In the genomic region with DNA sequence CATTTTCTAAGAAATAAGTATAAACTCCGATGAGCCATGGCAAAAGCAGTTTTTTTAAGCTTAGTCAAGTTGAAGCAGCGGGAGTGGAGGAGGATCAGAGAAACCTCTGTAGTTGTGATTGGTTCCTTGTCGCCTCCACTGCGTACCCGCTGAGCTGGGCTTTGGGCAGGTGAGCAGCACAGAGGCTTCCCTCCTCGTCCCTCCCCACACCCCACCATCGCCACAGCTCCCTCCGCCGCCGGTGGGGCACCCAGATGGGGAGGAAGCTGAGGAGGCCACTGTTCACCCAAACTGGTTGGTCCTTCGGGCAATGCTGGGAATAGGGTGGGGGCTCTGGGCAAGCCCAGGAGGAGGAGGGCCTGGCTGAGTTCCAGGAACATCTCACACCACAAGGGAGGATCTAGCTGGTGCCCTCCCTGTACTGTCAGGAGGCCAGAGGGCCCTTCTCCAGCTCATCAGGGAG, we compare ENCODE assay signal across 12 cellular contexts. TPM values are rescaled to one million over a fixed set of nuclear protein-coding genes. Genes with fewer than 3 reads are reported as not detected.
A peak's percentile ranks its signal among the peaks of the same experiment; 100 is the strongest.
DNase-seq lines count a peak whose midpoint lies in the region; ATAC-seq and TF ChIP-seq lines count a peak whose summit lies in the region.
"Had no signal": no experiment of that assay in that cellular context is flagged by ENCODE, and none has a peak within 500 bp of the region (broad histone marks: within the 10 kb centered on the region; RNA-seq: fewer than 3 reads in every experiment).

No MANE protein-coding gene starts in this region.

- CTCF ChIA-PET in MCF 10A (lab: Yijun Ruan, JAX), result interaction anchor here (0.5 to 1.6 kb wide), 5 partner anchors 34 to 506 kb away, joined by 3 to 6 read pairs (median 3); no protein-coding TSS in a partner anchor
- CTCF ChIA-PET in activated CD8-positive, alpha-beta T cell treated with anti-CD3 and anti-CD28 coated beads for 36 hours (lab: Charles Lee), result interaction anchor here (1.6 to 11.4 kb wide), 3 partner anchors 17 to 104 kb away, joined by 7 to 165 read pairs (median 12); partner anchors contain the start of gene CDK3

- H3K27me3 Mint-ChIP-seq in MCF 10A (ENCODE audit: insufficient read depth, unreplicated experiment), result no peaks in the 10 kb centered on the region
- H3K27me3 Mint-ChIP-seq in activated CD8-positive, alpha-beta T cell treated with anti-CD3 and anti-CD28 coated beads for 36 hours, result no peaks in the 10 kb centered on the region

- intact Hi-C loops in MCF 10A (cut with micrococcal nuclease) (loop anchor here (5.0 kb wide), 1 partner anchor 272 kb away; no protein-coding TSS in a partner anchor), sciatic nerve (cut with DNase I) (loop anchor here (5.0 kb wide), 1 partner anchor 97 kb away; no protein-coding TSS in a partner anchor)
- intact Hi-C loops in activated CD8-positive, alpha-beta T cell treated with anti-CD3 and anti-CD28 coated beads for 36 hours (cut with micrococcal nuclease), result loop anchor here (5.0 kb wide), 1 partner anchor 92 kb away; the partner anchor contains the start of gene CDK3

- POLR2A ChIA-PET in MCF 10A (lab: Yijun Ruan, JAX), result interaction anchor here (0.5 to 1.6 kb wide), 11 partner anchors 9 to 166 kb away, joined by 3 to 6 read pairs (median 4); partner anchors contain the start of genes FBF1 and TRIM65
- POLR2A ChIA-PET in activated CD8-positive, alpha-beta T cell treated with anti-CD3 and anti-CD28 coated beads for 36 hours (lab: Charles Lee), result interaction anchor here (0.5 to 0.8 kb wide), 2 partner anchors 13 to 71 kb away, joined by 3 read pairs; partner anchors contain the start of gene TRIM65

- ATAC-seq in sciatic nerve (peak; percentile 8), GM21390 (IDR thresholded peaks at IDR 0.05; ENCODE audit: unreplicated experiment) (no peak)
- ATAC-seq in activated CD8-positive, alpha-beta T cell treated with anti-CD3 and anti-CD28 coated beads for 36 hours, result no peak

- no peaks in the 10 kb centered on the region for H3K9me3 Mint-ChIP-seq in MCF 10A (ENCODE audit: unreplicated experiment)
- H3K9me3 Mint-ChIP-seq in activated CD8-positive, alpha-beta T cell treated with anti-CD3 and anti-CD28 coated beads for 36 hours, result no peaks in the 10 kb centered on the region
- H3K9me3 Mint-ChIP-seq: neural progenitor cell; T-helper 2 cell treated with Interferon-gamma antibody and Interleukin-4, amounts not matched to agents 5 μg/mL and 100 μg/mL, for 36 hours had no signal

- DNase-seq in NCI-H1417 (lab: John Stamatoyannopoulos, UW), result peak; percentile 73 to 95 (median 89)
- no peak for DNase-seq in NCI-H1417 treated with DMSO at 0.1 percent for 48 hours (lab: John Stamatoyannopoulos, UW)
- peak; percentile 97 for DNase-seq in NCI-H2196 treated with DMSO at 0.1 percent for 48 hours (lab: John Stamatoyannopoulos, UW; ENCODE audit: unreplicated experiment)
- DNase-seq in MCF 10A (ENCODE audit: unreplicated experiment), result peak; percentile 56
- no peak for DNase-seq in sciatic nerve (ENCODE audit: low spot score)
- DNase-seq in iPS-NIHi11 (ENCODE audit: low spot score), result no peak
- no peak for DNase-seq in activated CD8-positive, alpha-beta T cell treated with anti-CD3 and anti-CD28 coated beads for 36 hours
- DNase-seq: 8988T; stimulated activated CD4-positive, alpha-beta T cell treated with anti-CD3 and anti-CD28 coated beads, Interleukin-4, amount 100 ng/mL, for 24 hours had no signal

- BruUV-seq in MCF 10A (replicated peaks; lab: Mats Ljungman, UMichigan), result no TSS peak

- peaks cover 22% of the 10 kb centered on the region for H3K4me1 Mint-ChIP-seq in MCF 10A (ENCODE audit: insufficient read depth, unreplicated experiment)
- peaks cover 10% of the 10 kb centered on the region for H3K4me1 Mint-ChIP-seq in activated CD8-positive, alpha-beta T cell treated with anti-CD3 and anti-CD28 coated beads for 36 hours (ENCODE audit: low read depth)
- H3K4me1 Mint-ChIP-seq: neural progenitor cell had no signal

- peaks cover 13% of the 10 kb centered on the region for H3K36me3 Mint-ChIP-seq in MCF 10A (ENCODE audit: insufficient read depth, unreplicated experiment)
- peaks cover 2% of the 10 kb centered on the region for H3K36me3 Mint-ChIP-seq in activated CD8-positive, alpha-beta T cell treated with anti-CD3 and anti-CD28 coated beads for 36 hours (ENCODE audit: low read depth)

- TF ChIP-seq CTCF in MCF 10A (IDR thresholded peaks at IDR 0.05; ENCODE audit: unreplicated experiment), result no peak
- TF ChIP-seq CTCF in activated CD8-positive, alpha-beta T cell treated with anti-CD3 and anti-CD28 coated beads for 36 hours (IDR thresholded peaks at IDR 0.05), result no peak

- H3K27ac Mint-ChIP-seq in MCF 10A (ENCODE audit: low read depth, unreplicated experiment), result no peak overlapping the region
- H3K27ac Mint-ChIP-seq in activated CD8-positive, alpha-beta T cell treated with anti-CD3 and anti-CD28 coated beads for 36 hours, result no peak overlapping the region
- H3K27ac Mint-ChIP-seq: neural progenitor cell; T-helper 2 cell treated with Interferon-gamma antibody and Interleukin-4, amounts not matched to agents 5 μg/mL and 100 μg/mL, for 36 hours had no signal

- H3K4me3 Mint-ChIP-seq in MCF 10A (ENCODE audit: unreplicated experiment), result peak overlapping the region; percentile 46
- no peak overlapping the region for H3K4me3 Mint-ChIP-seq in activated CD8-positive, alpha-beta T cell treated with anti-CD3 and anti-CD28 coated beads for 36 hours
- H3K4me3 Mint-ChIP-seq: T-helper 2 cell treated with Interferon-gamma antibody and Interleukin-4, amounts not matched to agents 5 μg/mL and 100 μg/mL, for 36 hours had no signal

RNA-seq across cellular contexts. Expression of gene MRPL38, which starts 5.2 kb away (rescaled TPM):
- 97.9 and 111 TPM in 2 replicates for total RNA-seq in MCF 10A (2022)
- 73.6 TPM for total RNA-seq in sciatic nerve
- total RNA-seq in activated CD8-positive, alpha-beta T cell treated with anti-CD3 and anti-CD28 coated beads for 36 hours, result 100 to 1,000 TPM; 117 to 126 TPM

RNA-seq across cellular contexts. Expression of gene TRIM65, which starts 13.1 kb away (rescaled TPM):
- total RNA-seq in MCF 10A (2022) (15.9 and 17.4 TPM in 2 replicates), sciatic nerve (24.7 TPM)
- total RNA-seq in activated CD8-positive, alpha-beta T cell treated with anti-CD3 and anti-CD28 coated beads for 36 hours, result 10 to 100 TPM; 37.1 to 42.2 TPM

RNA-seq across cellular contexts. Expression of gene FBF1, which starts 31.0 kb away (rescaled TPM):
- 14.0 and 18.8 TPM in 2 replicates for total RNA-seq in MCF 10A (2022)
- 18.5 TPM for total RNA-seq in sciatic nerve
- total RNA-seq in activated CD8-positive, alpha-beta T cell treated with anti-CD3 and anti-CD28 coated beads for 36 hours, result 10 to 100 TPM; 13.2 to 16.2 TPM

RNA-seq across cellular contexts. Expression of gene TRIM47, which starts 31.5 kb away (rescaled TPM):
- total RNA-seq in MCF 10A (2022) (23.6 and 25.7 TPM in 2 replicates), sciatic nerve (50.7 TPM)
- total RNA-seq in activated CD8-positive, alpha-beta T cell treated with anti-CD3 and anti-CD28 coated beads for 36 hours, result 10 to 100 TPM; 16.6 to 16.8 TPM

RNA-seq across cellular contexts. Expression of gene WBP2, which starts 54.7 kb away (rescaled TPM):
- 55.7 and 97.9 TPM in 2 replicates for total RNA-seq in MCF 10A (2022)
- total RNA-seq in sciatic nerve, result 156 TPM
- total RNA-seq in activated CD8-positive, alpha-beta T cell treated with anti-CD3 and anti-CD28 coated beads for 36 hours, result 10 to 100 TPM; 54.4 to 58.5 TPM

Comparison
In these comparisons a context has a peak if more than half of its experiments do, and no peak if none do; other contexts are left out.
1. DNase-seq: peak in NCI-H1417 (3 of 3), NCI-H2196 treated with DMSO at 0.1 percent for 48 hours (single experiment) and MCF 10A (single experiment); none in NCI-H1417 treated with DMSO at 0.1 percent for 48 hours (single experiment), sciatic nerve (single experiment), iPS-NIHi11 (single experiment) and activated CD8-positive, alpha-beta T cell treated with anti-CD3 and anti-CD28 coated beads for 36 hours (single experiment).